In genomic region chr3:102169915-102170479, GRCh38 we compare ENCODE assay signal across 1 cellular context.
TF ChIP-seq lines count a peak whose summit lies in the region.

No MANE protein-coding gene starts in this region.

TF ChIP-seq in IMR-90, 13 proteins besides CTCF, POLR2A, EP300 and RAD21:
- TF ChIP-seq ELK1 (IDR thresholded peaks at IDR 0.05; ENCODE audit: borderline replicate concordance, low read depth, low read length), result no peak
- TF ChIP-seq BHLHE40 (IDR thresholded peaks at IDR 0.05; ENCODE audit: low read depth, low read length), result no peak
- TF ChIP-seq MXI1 (IDR thresholded peaks at IDR 0.05; ENCODE audit: borderline replicate concordance, low read depth, low read length), result no peak
- no peak for TF ChIP-seq CEBPB (IDR thresholded peaks at IDR 0.05; ENCODE audit: low read depth, low read length)
- TF ChIP-seq FOS (IDR thresholded peaks at IDR 0.05; ENCODE audit: low read depth, low read length), result no peak
- no peak for TF ChIP-seq CHD1 (IDR thresholded peaks at IDR 0.05; ENCODE audit: low read depth, low read length)
- TF ChIP-seq RFX5 (IDR thresholded peaks at IDR 0.05; ENCODE audit: low read depth, low read length), result no peak
- TF ChIP-seq NFE2L2 (IDR thresholded peaks at IDR 0.05; ENCODE audit: low read depth, low read length), result no peak
- TF ChIP-seq MAFK (IDR thresholded peaks at IDR 0.05; ENCODE audit: low read depth, low read length), result no peak
- no peak for TF ChIP-seq MAZ (IDR thresholded peaks at IDR 0.05; ENCODE audit: borderline replicate concordance, low read depth, low read length)
- TF ChIP-seq USF2 (IDR thresholded peaks at IDR 0.05; ENCODE audit: low read depth, low read length), result no peak
- TF ChIP-seq SMC3 (IDR thresholded peaks at IDR 0.05; ENCODE audit: low read depth, low read length), result no peak
- TF ChIP-seq RCOR1 (IDR thresholded peaks at IDR 0.05; ENCODE audit: insufficient replicate concordance, low read length), result no peak
